In the genomic region with DNA sequence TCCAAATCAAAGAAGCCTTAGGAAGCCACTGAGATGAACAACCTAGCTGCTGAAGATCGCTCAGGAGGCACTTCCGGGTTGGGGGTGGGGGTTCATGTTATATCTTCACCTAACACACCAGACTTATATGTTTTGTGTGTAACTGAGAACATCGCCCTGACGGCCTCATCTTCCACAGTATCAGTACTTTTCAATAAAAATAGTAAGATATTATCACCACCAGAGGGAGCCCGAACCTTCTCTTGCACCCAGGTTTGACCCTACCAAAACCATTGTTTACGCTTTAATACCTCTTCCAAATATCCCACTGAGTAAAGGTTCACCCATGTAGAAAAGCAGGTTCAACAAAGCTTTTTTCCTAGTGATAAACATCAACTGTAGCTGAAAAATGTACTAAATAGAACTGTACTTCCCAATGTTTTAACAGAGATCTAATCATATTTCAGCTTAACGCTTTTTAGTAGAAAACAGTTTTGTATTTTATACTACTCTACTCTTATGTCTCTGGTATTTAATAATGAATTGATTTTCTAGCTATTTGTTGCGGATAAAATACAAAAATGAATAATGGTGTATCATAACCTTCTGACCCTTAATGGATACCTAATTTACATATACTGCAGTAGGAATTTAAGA, we compare ENCODE assay signal across 8 cellular contexts.
A peak's percentile ranks its signal among the peaks of the same experiment; 100 is the strongest.
DNase-seq lines count a peak whose midpoint lies in the region; ATAC-seq and TF ChIP-seq lines count a peak whose summit lies in the region.

No MANE protein-coding gene starts in this region.

- no peak overlapping the region for H3K4me3 Mint-ChIP-seq in activated T-cell treated with anti-CD3 and anti-CD28 coated beads, Interleukin-2, amount 50 U/mL, for 24 hours
- no peak overlapping the region for H3K4me3 Mint-ChIP-seq in MCF 10A (ENCODE audit: unreplicated experiment)

- TF ChIP-seq CTCF in Panc1 (IDR thresholded peaks at IDR 0.05) (peak; percentile 78), MCF 10A (IDR thresholded peaks at IDR 0.05; ENCODE audit: unreplicated experiment) (peak; percentile 79), kidney epithelial cell (IDR thresholded peaks at IDR 0.05; ENCODE audit: insufficient read depth, low read length, poor library complexity, severe bottlenecking) (peak; percentile 67), suprapubic skin (IDR thresholded peaks at IDR 0.05) (peak; percentile 31 to 43)

- H3K27me3 ChIP-seq in Panc1 (ENCODE audit: control insufficient read depth, insufficient read depth, low read length) (peaks cover 7% of the 10 kb centered on the region), kidney epithelial cell (ENCODE audit: control insufficient read depth, insufficient read depth, low read length) (no peaks in the 10 kb centered on the region), suprapubic skin (no peaks in the 10 kb centered on the region)

- POLR2A ChIA-PET in Panc1 (lab: Charles Lee) (no interaction called here), MCF 10A (lab: Yijun Ruan, JAX) (interaction anchor here (1.1 to 4.2 kb wide), 4 partner anchors 9 to 249 kb away, joined by 3 to 40 read pairs (median 6); a partner anchor contains a TSS)

- no peak for TF ChIP-seq POLR2A in suprapubic skin (IDR thresholded peaks at IDR 0.05)

- 30% methylated on average over 8 of the region's 8 CpGs for WGBS in suprapubic skin

- H3K27ac Mint-ChIP-seq in activated T-cell treated with anti-CD3 and anti-CD28 coated beads, Interleukin-2, amount 50 U/mL, for 24 hours, result no peak overlapping the region
- no peak overlapping the region for H3K27ac Mint-ChIP-seq in MCF 10A (ENCODE audit: low read depth, unreplicated experiment)

- ATAC-seq in GM21825 (IDR thresholded peaks at IDR 0.05; ENCODE audit: unreplicated experiment) (peak; percentile 90), Panc1 (peak; percentile 90)

- BruUV-seq in Panc1 (replicated peaks; lab: Mats Ljungman, UMichigan), result no TSS peak
- BruUV-seq in MCF 10A (replicated peaks; lab: Mats Ljungman, UMichigan), result no TSS peak

- peaks cover 8% of the 10 kb centered on the region for H3K27me3 Mint-ChIP-seq in activated T-cell treated with anti-CD3 and anti-CD28 coated beads, Interleukin-2, amount 50 U/mL, for 24 hours
- no peaks in the 10 kb centered on the region for H3K27me3 Mint-ChIP-seq in MCF 10A (ENCODE audit: insufficient read depth, unreplicated experiment)

- DNase-seq in activated T-cell treated with anti-CD3 and anti-CD28 coated beads, Interleukin-2, amount 50 U/mL, for 24 hours, result peak; percentile 42
- DNase-seq in activated T-cell treated with anti-CD3 and anti-CD28 coated beads for 4 hours, result no peak
- DNase-seq in KG1 (lab: John Stamatoyannopoulos, UW), result peak; percentile 6
- DNase-seq in Panc1 (ENCODE audit: low read depth, low spot score), result no peak
- peak; percentile 71 for DNase-seq in MCF 10A (ENCODE audit: unreplicated experiment)
- DNase-seq in kidney epithelial cell (ENCODE audit: low read depth), result no peak
- DNase-seq in suprapubic skin (ENCODE audit: low spot score in 2 of 2), result no peak

- H3K36me3 Mint-ChIP-seq in activated T-cell treated with anti-CD3 and anti-CD28 coated beads, Interleukin-2, amount 50 U/mL, for 24 hours (ENCODE audit: low read depth), result no peaks in the 10 kb centered on the region
- peaks cover 47% of the 10 kb centered on the region for H3K36me3 Mint-ChIP-seq in MCF 10A (ENCODE audit: insufficient read depth, unreplicated experiment)

- intact Hi-C loops in Panc1 (cut with micrococcal nuclease; ENCODE audit: unreplicated experiment) (loop anchor here (2.0 to 10.0 kb wide), 2 partner anchors 246 to 580 kb away; no protein-coding TSS in a partner anchor), MCF 10A (cut with micrococcal nuclease) (loop anchor here (1.0 kb wide), 3 partner anchors 35 to 317 kb away; no protein-coding TSS in a partner anchor)

- H3K4me1 ChIP-seq in Panc1 (ENCODE audit: control insufficient read depth, insufficient read depth, low read length) (peaks cover 4% of the 10 kb centered on the region; the same call in 1 of the 2 replicates), suprapubic skin (peaks cover 6% of the 10 kb centered on the region)

- no peaks in the 10 kb centered on the region for H3K9me3 Mint-ChIP-seq in activated T-cell treated with anti-CD3 and anti-CD28 coated beads, Interleukin-2, amount 50 U/mL, for 24 hours
- H3K9me3 Mint-ChIP-seq in MCF 10A (ENCODE audit: unreplicated experiment), result no peaks in the 10 kb centered on the region

- H3K27ac ChIP-seq in Panc1 (ENCODE audit: low read length) (no peak overlapping the region), suprapubic skin (no peak overlapping the region)

- H3K4me1 Mint-ChIP-seq in activated T-cell treated with anti-CD3 and anti-CD28 coated beads, Interleukin-2, amount 50 U/mL, for 24 hours (ENCODE audit: low read depth), result peaks cover 2% of the 10 kb centered on the region
- H3K4me1 Mint-ChIP-seq in MCF 10A (ENCODE audit: insufficient read depth, unreplicated experiment), result no peaks in the 10 kb centered on the region

- CTCF ChIA-PET in Panc1 (lab: Charles Lee) (interaction anchor here (0.8 to 2.2 kb wide), 4 partner anchors 142 to 247 kb away, joined by 3 to 11 read pairs (median 3); no protein-coding TSS in a partner anchor), MCF 10A (lab: Yijun Ruan, JAX) (interaction anchor here (0.5 to 9.9 kb wide), 57 partner anchors 9 to 1722 kb away, joined by 3 to 178 read pairs (median 4); a partner anchor contains a TSS)

- H3K4me3 ChIP-seq in Panc1 (ENCODE audit: low read depth in 2 of 2, low read length in 2 of 2) (no peak overlapping the region), kidney epithelial cell (ENCODE audit: low read depth, low read length) (no peak overlapping the region), suprapubic skin (no peak overlapping the region)

- H3K9me3 ChIP-seq in Panc1 (ENCODE audit: control insufficient read depth, insufficient read depth, low read depth, low read length) (no peaks in the 10 kb centered on the region), suprapubic skin (no peaks in the 10 kb centered on the region)

- in situ Hi-C loops in Panc1 (cut with HindIII; ENCODE audit: low pct_unique_long_range_greater_than_20kb, low sequenced_read_pairs), result no loop called here

- H3K36me3 ChIP-seq in Panc1 (ENCODE audit: control insufficient read depth, insufficient read depth, low read length) (no peaks in the 10 kb centered on the region), kidney epithelial cell (ENCODE audit: control insufficient read depth, insufficient read depth, low read length) (no peaks in the 10 kb centered on the region), suprapubic skin (peaks cover 4% of the 10 kb centered on the region)

- no peak for TF ChIP-seq EP300 in suprapubic skin (IDR thresholded peaks at IDR 0.05)

Comparison
In these comparisons a context has a peak if more than half of its experiments do, and no peak if none do; other contexts are left out.
1. DNase-seq: peak in activated T-cell treated with anti-CD3 and anti-CD28 coated beads, Interleukin-2, amount 50 U/mL, for 24 hours (single experiment), KG1 (single experiment) and MCF 10A (single experiment); none in activated T-cell treated with anti-CD3 and anti-CD28 coated beads for 4 hours (single experiment), Panc1 (single experiment), kidney epithelial cell (single experiment) and suprapubic skin (0 of 2).
2. Peak in every context shown above with its lines, with median percentiles within 50 percentile points of each other: CTCF ChIP-seq.